ENCODE assay signal across 17 cellular contexts in genomic region chr7:106999023-106999422, GRCh38.
"Had no signal": no experiment of that assay in that cellular context is flagged by ENCODE, and none has a peak within 500 bp of the region (broad histone marks: within the 10 kb centered on the region; RNA-seq: fewer than 3 reads in every experiment).

No MANE protein-coding gene starts in this region.

- ATAC-seq: body of pancreas; left colon; mucosa of descending colon; naive thymus-derived CD8-positive, alpha-beta T cell; right cardiac atrium; stimulated activated effector memory CD8-positive, alpha-beta T cell treated with anti-CD3 and anti-CD28 coated beads, Interleukin-12 subunit alpha, Interleukin-12 subunit beta, amount 100 ng/mL, for 72 hours had no signal

- H3K9me3 ChIP-seq: body of pancreas, mucosa of descending colon, neutrophil, tibial nerve, vagina had no signal

- H3K27ac ChIP-seq: body of pancreas, neutrophil, tibial nerve, vagina had no signal

- DNase-seq: activated B cell treated with CpG ODN at 0.5 μM for 24 hours; activated CD4-positive, alpha-beta T cell treated with anti-CD3 and anti-CD28 coated beads, Interleukin-2, amount 10 ng/mL, durations not matched to agents 7 days and 5 days; activated CD8-positive, alpha-beta memory T cell treated with anti-CD3 and anti-CD28 coated beads for 24 hours; activated naive CD4-positive, alpha-beta T cell treated with anti-CD3 and anti-CD28 coated beads, Interleukin-2, amount 50 U/mL, for 16 hours; amniotic stem cell; body of pancreas; erythroblast; immature natural killer cell; left colon; mucosa of descending colon; naive thymus-derived CD8-positive, alpha-beta T cell; right cardiac atrium had no signal

- H3K27me3 ChIP-seq: body of pancreas, neutrophil, tibial nerve, vagina had no signal

- H3K4me3 ChIP-seq: body of pancreas, mucosa of descending colon, smooth muscle cell, tibial nerve, vagina had no signal

- H3K36me3 ChIP-seq: neutrophil, tibial nerve, vagina had no signal

- H3K4me2 ChIP-seq: smooth muscle cell had no signal

- H3K4me1 ChIP-seq: body of pancreas, tibial nerve, vagina had no signal
